Comparison of ENCODE assay signal across 24 cellular contexts in the genomic region with DNA sequence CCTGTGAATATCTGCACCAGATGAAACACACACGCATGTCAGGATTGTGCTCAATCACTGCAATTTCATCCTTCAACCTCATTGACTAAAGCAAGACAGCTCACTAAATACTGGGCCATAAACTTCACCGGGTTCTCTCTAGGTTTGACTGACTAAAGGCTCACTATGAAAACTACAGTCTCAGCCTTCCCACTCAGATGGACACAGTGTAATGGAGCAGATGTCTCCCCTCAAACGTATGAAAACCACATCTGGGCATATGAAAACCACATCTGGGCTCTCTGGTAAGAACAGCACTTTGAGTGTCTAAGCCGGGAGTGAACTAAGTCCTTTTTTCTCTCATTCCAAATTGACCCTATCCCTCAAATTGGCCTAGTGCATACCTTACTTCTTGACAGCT. TPM values are rescaled to one million over a fixed set of nuclear protein-coding genes. Genes with fewer than 3 reads are reported as not detected.
A peak's percentile ranks its signal among the peaks of the same experiment; 100 is the strongest.
DNase-seq lines count a peak whose midpoint lies in the region; ATAC-seq, FAIRE-seq and TF ChIP-seq lines count a peak whose summit lies in the region.
"Had no signal": no experiment of that assay in that cellular context is flagged by ENCODE, and none has a peak within 500 bp of the region (broad histone marks: within the 10 kb centered on the region; RNA-seq: fewer than 3 reads in every experiment).

No MANE protein-coding gene starts in this region.

- 85% methylated on average over 4 of the region's 4 CpGs for WGBS in suprapubic skin

- H3K4me1 ChIP-seq in DND-41 (ENCODE audit: insufficient read depth, low read length) (no peaks in the 10 kb centered on the region), astrocyte (ENCODE audit: insufficient read depth, low read length) (no peaks in the 10 kb centered on the region), suprapubic skin (no peaks in the 10 kb centered on the region)
- H3K4me1 ChIP-seq: Caco-2, SJSA1 had no signal

- 0 out of 3 replicates have a peak, but pooled peaks have one; percentile 35 for ATAC-seq in DND-41 (ENCODE audit: insufficient read depth, low read depth)
- ATAC-seq: HepG2, K562, Right ventricle myocardium inferior had no signal

- TF ChIP-seq POLR2A in GM12891 (IDR thresholded peaks at IDR 0.05; ENCODE audit: low read depth, low read length), result no peak
- no peak for TF ChIP-seq POLR2A in suprapubic skin (IDR thresholded peaks at IDR 0.05)

- no peak overlapping the region for H3K9ac ChIP-seq in DND-41 (ENCODE audit: low read depth, low read length)
- no peak overlapping the region for H3K9ac ChIP-seq in astrocyte (ENCODE audit: low read length)
- H3K9ac ChIP-seq: BLaER1 treated with 17β-estradiol and CSF1 and Interleukin-3, amounts not matched to agents 10 nM and 100 nM had no signal

- TF ChIP-seq EP300 in suprapubic skin (IDR thresholded peaks at IDR 0.05), result no peak

- FAIRE-seq in GM12891 (lab: Jason Lieb, UNC) (peak; percentile 80), astrocyte (lab: Jason Lieb, UNC) (peak; percentile 49)
- FAIRE-seq: HepG2, K562, RCC 7860 had no signal

- H3K9me3 Mint-ChIP-seq in astrocyte (ENCODE audit: unreplicated experiment), result no peaks in the 10 kb centered on the region
- no peaks in the 10 kb centered on the region for H3K9me3 Mint-ChIP-seq in activated CD4-positive, alpha-beta T cell treated with anti-CD3 and anti-CD28 coated beads, Interleukin-2, amount 10 ng/mL, durations not matched to agents 24 days and 14 days

- H3K27ac ChIP-seq in DND-41 (ENCODE audit: low read length) (no peak overlapping the region), astrocyte (ENCODE audit: low read depth, low read length) (no peak overlapping the region), suprapubic skin (peak overlapping the region; percentile 60)
- H3K27ac ChIP-seq: BLaER1 treated with 17β-estradiol and CSF1 and Interleukin-3, amounts not matched to agents 10 nM and 100 nM; HL-60; SJSA1 had no signal

- TF ChIP-seq CTCF in DND-41 (IDR thresholded peaks at IDR 0.05; ENCODE audit: borderline replicate concordance, extremely low read depth, low read length, poor library complexity, severe bottlenecking) (no peak), astrocyte (IDR thresholded peaks at IDR 0.05; ENCODE audit: insufficient read depth, low read depth, low read length) (no peak), suprapubic skin (IDR thresholded peaks at IDR 0.05) (no peak), GM10266 (IDR thresholded peaks at IDR 0.05; ENCODE audit: control insufficient read depth, insufficient read depth, low read depth, missing control alignments) (no peak)

- intact Hi-C loops in activated CD4-positive, alpha-beta T cell treated with anti-CD3 and anti-CD28 coated beads, Interleukin-2, amount 10 ng/mL, durations not matched to agents 24 days and 14 days (cut with micrococcal nuclease), result no loop called here

- no peak for DNase-seq in DND-41
- DNase-seq in GM12891 (ENCODE audit: insufficient read length, low spot score), result no peak
- DNase-seq in astrocyte (ENCODE audit: low read depth), result no peak
- no peak for DNase-seq in suprapubic skin (ENCODE audit: low spot score in 2 of 2)
- no peak for DNase-seq in GM10266 (ENCODE audit: extremely low spot score)
- DNase-seq in NCI-H2227 (lab: John Stamatoyannopoulos, UW; ENCODE audit: unreplicated experiment), result no peak
- no peak for DNase-seq in activated CD4-positive, alpha-beta T cell treated with anti-CD3 and anti-CD28 coated beads, Interleukin-2, amount 10 ng/mL, durations not matched to agents 24 days and 14 days
- DNase-seq: Caco-2; CD4-positive, alpha-beta memory T cell; DMS 273 treated with DMSO at 0.1 percent for 48 hours; H9; NCI-H1092; NCI-H146; NCI-H2029 treated with DMSO at 0.1 percent for 48 hours; NCI-H345; NCI-H524; NCI-H774 had no signal

- H3K27me3 Mint-ChIP-seq in astrocyte (ENCODE audit: low read depth, unreplicated experiment), result no peaks in the 10 kb centered on the region
- H3K27me3 Mint-ChIP-seq in activated CD4-positive, alpha-beta T cell treated with anti-CD3 and anti-CD28 coated beads, Interleukin-2, amount 10 ng/mL, durations not matched to agents 24 days and 14 days, result no peaks in the 10 kb centered on the region
- H3K27me3 Mint-ChIP-seq: CD4-positive, alpha-beta memory T cell had no signal

- H3K9me3 ChIP-seq in DND-41 (ENCODE audit: insufficient read depth, low read length, severe bottlenecking) (no peaks in the 10 kb centered on the region), astrocyte (ENCODE audit: insufficient read depth, low read depth, low read length) (no peaks in the 10 kb centered on the region), suprapubic skin (no peaks in the 10 kb centered on the region)
- H3K9me3 ChIP-seq: Caco-2, SJSA1 had no signal

- no peak overlapping the region for H3K27ac Mint-ChIP-seq in astrocyte (ENCODE audit: unreplicated experiment)
- no peak overlapping the region for H3K27ac Mint-ChIP-seq in activated CD4-positive, alpha-beta T cell treated with anti-CD3 and anti-CD28 coated beads, Interleukin-2, amount 10 ng/mL, durations not matched to agents 24 days and 14 days
- H3K27ac Mint-ChIP-seq: CD4-positive, alpha-beta memory T cell; H9 had no signal

- no peaks in the 10 kb centered on the region for H4K20me1 ChIP-seq in DND-41 (ENCODE audit: insufficient read depth, low read length)
- no peaks in the 10 kb centered on the region for H4K20me1 ChIP-seq in astrocyte (ENCODE audit: insufficient read depth, low read length)

- no peaks in the 10 kb centered on the region for H3K79me2 ChIP-seq in DND-41 (ENCODE audit: insufficient read depth, low read length)
- no peaks in the 10 kb centered on the region for H3K79me2 ChIP-seq in astrocyte (ENCODE audit: insufficient read depth, low read length)

- H3K4me3 ChIP-seq in DND-41 (ENCODE audit: low read depth in 1 of 2, low read length in 2 of 2) (no peak overlapping the region), astrocyte (ENCODE audit: insufficient read depth, low read depth, low read length) (no peak overlapping the region), suprapubic skin (no peak overlapping the region)
- H3K4me3 ChIP-seq: BLaER1 treated with 17β-estradiol and CSF1 and Interleukin-3, amounts not matched to agents 10 nM and 100 nM; K562; SJSA1 had no signal

- peaks cover 32% of the 10 kb centered on the region; the same call in 1 of the 2 replicates for H3K36me3 ChIP-seq in DND-41 (ENCODE audit: insufficient read depth, low read length)
- no peaks in the 10 kb centered on the region for H3K36me3 ChIP-seq in astrocyte (ENCODE audit: insufficient read depth, low read length)
- no peaks in the 10 kb centered on the region for H3K36me3 ChIP-seq in suprapubic skin
- H3K36me3 ChIP-seq: SJSA1 had no signal

- H3K4me3 Mint-ChIP-seq in astrocyte (ENCODE audit: unreplicated experiment), result no peak overlapping the region
- no peak overlapping the region for H3K4me3 Mint-ChIP-seq in activated CD4-positive, alpha-beta T cell treated with anti-CD3 and anti-CD28 coated beads, Interleukin-2, amount 10 ng/mL, durations not matched to agents 24 days and 14 days
- H3K4me3 Mint-ChIP-seq: CD4-positive, alpha-beta memory T cell; H9 had no signal

- H2AFZ ChIP-seq in DND-41 (ENCODE audit: low read depth, low read length), result no peak overlapping the region
- no peak overlapping the region for H2AFZ ChIP-seq in astrocyte (ENCODE audit: low read depth, low read length)

- H3K4me2 ChIP-seq in DND-41 (ENCODE audit: insufficient read depth, low read length), result no peak overlapping the region
- no peak overlapping the region for H3K4me2 ChIP-seq in astrocyte (ENCODE audit: low read length)

- H3K27me3 ChIP-seq in DND-41 (ENCODE audit: insufficient read depth, low read length, poor library complexity) (no peaks in the 10 kb centered on the region), astrocyte (ENCODE audit: insufficient read depth, low read length) (no peaks in the 10 kb centered on the region), suprapubic skin (no peaks in the 10 kb centered on the region)
- H3K27me3 ChIP-seq: SJSA1 had no signal

- H3K36me3 Mint-ChIP-seq in astrocyte (ENCODE audit: low read depth, unreplicated experiment), result peaks cover 5% of the 10 kb centered on the region
- peaks cover 21% of the 10 kb centered on the region for H3K36me3 Mint-ChIP-seq in activated CD4-positive, alpha-beta T cell treated with anti-CD3 and anti-CD28 coated beads, Interleukin-2, amount 10 ng/mL, durations not matched to agents 24 days and 14 days (ENCODE audit: low read depth)

- H3K4me1 Mint-ChIP-seq in astrocyte (ENCODE audit: low read depth, unreplicated experiment), result peaks cover 2% of the 10 kb centered on the region
- peaks cover 2% of the 10 kb centered on the region for H3K4me1 Mint-ChIP-seq in activated CD4-positive, alpha-beta T cell treated with anti-CD3 and anti-CD28 coated beads, Interleukin-2, amount 10 ng/mL, durations not matched to agents 24 days and 14 days
- H3K4me1 Mint-ChIP-seq: H9 had no signal

TF ChIP-seq in GM12891, 5 proteins besides CTCF, POLR2A, EP300 and RAD21:
- no peak for TF ChIP-seq POLR2AphosphoS5 (IDR thresholded peaks at IDR 0.05; ENCODE audit: low read depth, low read length)
- no peak for TF ChIP-seq POU2F2 (IDR thresholded peaks at IDR 0.05; ENCODE audit: low read depth, low read length)
- no peak for TF ChIP-seq SPI1 (IDR thresholded peaks at IDR 0.05; ENCODE audit: low read depth, low read length)
- no peak for TF ChIP-seq PAX5 (IDR thresholded peaks at IDR 0.05; ENCODE audit: insufficient read depth, low read length, severe bottlenecking)
- TF ChIP-seq TAF1 (IDR thresholded peaks at IDR 0.05; ENCODE audit: low read depth, low read length), result no peak
TF ChIP-seq in GM12891: peak in this region for 0.

RNA-seq across cellular contexts. Expression of gene GEMIN8, which starts 15.2 kb away (rescaled TPM):
- 18.6 TPM for polyA plus RNA-seq in GM12891 (2012; ENCODE audit: low read depth, missing spikeins)
- 9.5 and 10.5 TPM in 2 replicates for total RNA-seq in astrocyte
- 10 to 100 TPM; 19.2 to 36.2 (median 22.3) TPM for total RNA-seq in suprapubic skin
- total RNA-seq in activated CD4-positive, alpha-beta T cell treated with anti-CD3 and anti-CD28 coated beads, Interleukin-2, amount 10 ng/mL, durations not matched to agents 24 days and 14 days, result 16.3 and 17.1 TPM in 2 replicates
